In the genomic region with DNA sequence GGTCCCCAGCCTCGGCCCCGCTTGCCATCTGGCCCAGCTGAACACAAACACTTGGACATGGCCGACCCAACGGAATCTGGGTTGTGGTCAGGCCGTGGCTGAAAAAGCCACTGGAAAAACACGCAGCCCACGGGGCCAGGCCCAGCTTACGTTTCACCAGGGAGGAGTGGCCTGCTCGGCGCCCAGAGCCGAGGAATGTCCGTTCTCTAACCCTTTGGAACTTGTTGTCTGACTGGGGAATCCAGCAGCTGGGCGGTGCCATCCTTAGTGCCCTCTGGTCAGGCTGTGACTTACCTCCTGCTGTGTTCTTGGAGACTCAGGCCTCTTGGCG, we compare ENCODE assay signal across 19 cellular contexts. TPM values are rescaled to one million over a fixed set of nuclear protein-coding genes. Genes with fewer than 3 reads are reported as not detected.
A peak's percentile ranks its signal among the peaks of the same experiment; 100 is the strongest.
DNase-seq lines count a peak whose midpoint lies in the region; FAIRE-seq and TF ChIP-seq lines count a peak whose summit lies in the region.
"Had no signal": no experiment of that assay in that cellular context is flagged by ENCODE, and none has a peak within 500 bp of the region (broad histone marks: within the 10 kb centered on the region; RNA-seq: fewer than 3 reads in every experiment).

No MANE protein-coding gene starts in this region.

- no peak overlapping the region for H2BK20ac ChIP-seq in H1 (ENCODE audit: low read length)

- H3K4ac ChIP-seq in H1 (replicated peaks; ENCODE audit: insufficient read length, low read depth, low read length), result no peak overlapping the region
- H3K4ac ChIP-seq in neuronal stem cell (ENCODE audit: low read length), result no peak overlapping the region

- H3K36me3 ChIP-seq in H1 (ENCODE audit: control insufficient read depth in 2 of 4, insufficient read depth in 4 of 4, low read length in 3 of 4), result no peaks in the 10 kb centered on the region
- H3K36me3 ChIP-seq in neuronal stem cell (replicated peaks in 1 of 2; ENCODE audit: control insufficient read depth in 2 of 2, insufficient read depth in 2 of 2, low read length in 2 of 2), result no peaks in the 10 kb centered on the region

- FAIRE-seq in H1 (lab: Jason Lieb, UNC), result no peak
- FAIRE-seq: G401.6, GM12891, K562 had no signal

- no peak for TF ChIP-seq RAD21 in H1 (IDR thresholded peaks at IDR 0.05 in 1 of 2, conservative IDR thresholded peaks at IDR 0.05 in 1 of 2; ENCODE audit: low read depth in 2 of 2, low read length in 2 of 2)

- no peak overlapping the region for H3K4me2 ChIP-seq in H1 (ENCODE audit: insufficient read depth in 1 of 2, low read depth in 2 of 2, low read length in 2 of 2)
- H3K4me2 ChIP-seq in neuronal stem cell (ENCODE audit: insufficient read depth, low read length, poor library complexity, severe bottlenecking), result no peak overlapping the region
- H3K4me2 ChIP-seq: PC-9 had no signal

- no peak overlapping the region for H3K27ac ChIP-seq in H1 (ENCODE audit: low read depth, low read length)
- H3K27ac ChIP-seq in neuronal stem cell (replicated peaks; ENCODE audit: low read length), result peak overlapping the region; percentile 38
- H3K27ac ChIP-seq: 22Rv1, HL-60, PC-9, SK-N-MC had no signal

- TF ChIP-seq EP300 in H1 (IDR thresholded peaks at IDR 0.05; ENCODE audit: borderline replicate concordance in 1 of 2, low read depth in 2 of 2, low read length in 2 of 2), result no peak

- DNase-seq in A172 (ENCODE audit: low spot score), result peak; percentile 39
- DNase-seq in M059J (ENCODE audit: low read depth), result peak; percentile 45
- DNase-seq in H1 (ENCODE audit: low read depth in 1 of 2, low spot score in 2 of 2), result no peak
- DNase-seq in neuronal stem cell (ENCODE audit: low spot score), result no peak
- no peak for DNase-seq in head of caudate nucleus
- DNase-seq in activated T-helper 2 cell treated with anti-CD3 and anti-CD28 coated beads, Interferon-gamma antibody, Interleukin-2, Interleukin-4, amounts not matched to agents 10 μg/mL and 5 μg/mL and 100 μg/mL, durations not matched to agents 14 hours and 24 hours and 36 hours (ENCODE audit: low spot score), result no peak
- DNase-seq in DMS79 (lab: John Stamatoyannopoulos, UW), result no peak
- DNase-seq in H4 (ENCODE audit: low spot score), result no peak
- DNase-seq: CD4-positive, CD25-positive, alpha-beta regulatory T cell; NCI-H1092; NCI-H1694 treated with DMSO at 0.1 percent for 48 hours; NCI-H446 had no signal

- H2AK5ac ChIP-seq in H1 (ENCODE audit: low read depth, low read length), result no peak overlapping the region
- no peak overlapping the region for H2AK5ac ChIP-seq in neuronal stem cell (ENCODE audit: low read depth, low read length)

- no peaks in the 10 kb centered on the region for H3K23me2 ChIP-seq in H1 (ENCODE audit: low read depth, low read length)

- H2AFZ ChIP-seq in H1 (ENCODE audit: low read length) (no peak overlapping the region), neuronal stem cell (ENCODE audit: low read length) (peak overlapping the region; percentile 79)
- H2AFZ ChIP-seq: PC-9 had no signal

- H3K9me3 Mint-ChIP-seq in activated T-helper 2 cell treated with anti-CD3 and anti-CD28 coated beads, Interferon-gamma antibody, Interleukin-2, Interleukin-4, amounts not matched to agents 10 μg/mL and 5 μg/mL and 100 μg/mL, durations not matched to agents 14 hours and 24 hours and 36 hours, result no peaks in the 10 kb centered on the region
- H3K9me3 Mint-ChIP-seq: CD4-positive, CD25-positive, alpha-beta regulatory T cell had no signal

- CTCF ChIA-PET in H1 (lab: Charles Lee; ENCODE audit: partially characterized antibody), result interaction anchor here (0.6 to 15.7 kb wide), 14 partner anchors 8 to 145 kb away, joined by 3 to 223 read pairs (median 14); partner anchors contain the start of genes CILP2, GMIP and YJEFN3

- no peak for TF ChIP-seq POLR2A in H1 (IDR thresholded peaks at IDR 0.05; ENCODE audit: control extremely low read depth in 1 of 2, low read depth in 2 of 2, low read length in 2 of 2)

- no peak overlapping the region for H3K27ac Mint-ChIP-seq in activated T-helper 2 cell treated with anti-CD3 and anti-CD28 coated beads, Interferon-gamma antibody, Interleukin-2, Interleukin-4, amounts not matched to agents 10 μg/mL and 5 μg/mL and 100 μg/mL, durations not matched to agents 14 hours and 24 hours and 36 hours

- H3K4me3 ChIP-seq in H1 (ENCODE audit: extremely low read depth in 1 of 4, insufficient read depth in 2 of 4, low read depth in 3 of 4, low read length in 4 of 4) (no peak overlapping the region), neuronal stem cell (ENCODE audit: low read length in 2 of 2) (no peak overlapping the region)
- H3K4me3 ChIP-seq: K562, PC-9, SK-N-MC had no signal

- POLR2A ChIA-PET in H1 (lab: Charles Lee; ENCODE audit: partially characterized antibody), result interaction anchor here (1.0 to 2.2 kb wide), 8 partner anchors 9 to 181 kb away, joined by 3 to 11 read pairs (median 4); partner anchors contain the start of genes YJEFN3 and ZNF14

- H3K18ac ChIP-seq in H1 (ENCODE audit: extremely low read depth, low read length) (no peak overlapping the region), neuronal stem cell (ENCODE audit: low read length) (peak overlapping the region; percentile 79)

- H4K5ac ChIP-seq in H1 (ENCODE audit: insufficient read length, low read depth, low read length), result no peak overlapping the region

- H2BK5ac ChIP-seq in H1 (ENCODE audit: low read depth, low read length) (no peak overlapping the region), neuronal stem cell (ENCODE audit: low read length) (peak overlapping the region; percentile 29)

- H4K8ac ChIP-seq in H1 (ENCODE audit: extremely low read depth, insufficient read depth, low read length), result peak overlapping the region; percentile 43
- no peak overlapping the region for H4K8ac ChIP-seq in neuronal stem cell (ENCODE audit: low read depth, low read length)

- 86% methylated on average over 14 of the region's 14 CpGs; no CpG with 5 or more reads in 1 of the 2 experiments for WGBS in H1 (ENCODE audit: extremely low coverage in 1 of 2, insufficient coverage in 1 of 2, insufficient read length in 1 of 2, insufficient replicate concordance in 2 of 2, low coverage in 1 of 2, low lambda C conversion rate in 2 of 2, missing lambda C conversion rate in 1 of 2), 2 experiments
- no CpG with 5 or more reads among the region's 14 CpGs for WGBS in neuronal stem cell (ENCODE audit: extremely low coverage in 2 of 2, insufficient read length in 2 of 2, insufficient replicate concordance in 1 of 2), 2 donors

- no peak overlapping the region for H2BK15ac ChIP-seq in H1 (ENCODE audit: low read length)
- peak overlapping the region; percentile 10 for H2BK15ac ChIP-seq in neuronal stem cell (ENCODE audit: low read length)

- no peaks in the 10 kb centered on the region for H3K9me3 ChIP-seq in H1 (ENCODE audit: insufficient read depth in 2 of 2, low read depth in 1 of 2, low read length in 1 of 2)
- no peaks in the 10 kb centered on the region for H3K9me3 ChIP-seq in neuronal stem cell (replicated peaks in 1 of 2; ENCODE audit: control insufficient read depth in 2 of 2, insufficient read depth in 1 of 2, low read depth in 1 of 2, low read length in 2 of 2)

- H2BK12ac ChIP-seq in H1 (ENCODE audit: low read depth, low read length) (no peak overlapping the region), neuronal stem cell (ENCODE audit: low read length) (no peak overlapping the region)

- H4K20me1 ChIP-seq in H1 (replicated peaks in 1 of 2; ENCODE audit: control insufficient read depth in 1 of 2, insufficient read depth in 2 of 2, low read length in 2 of 2), result no peaks in the 10 kb centered on the region

- no peak overlapping the region for H3K56ac ChIP-seq in H1 (replicated peaks; ENCODE audit: insufficient read length, low read depth, low read length)

- intact Hi-C loops in head of caudate nucleus (cut with DNase I), result no loop called here
- intact Hi-C loops in activated T-helper 2 cell treated with anti-CD3 and anti-CD28 coated beads, Interferon-gamma antibody, Interleukin-2, Interleukin-4, amounts not matched to agents 10 μg/mL and 5 μg/mL and 100 μg/mL, durations not matched to agents 14 hours and 24 hours and 36 hours (cut with micrococcal nuclease), result no loop called here

- no peak overlapping the region for H3K14ac ChIP-seq in H1 (ENCODE audit: insufficient read length)
- no peak overlapping the region for H3K14ac ChIP-seq in neuronal stem cell (ENCODE audit: low read length)

- no peaks in the 10 kb centered on the region; a peak in 3 of 7 replicates for H3K4me1 ChIP-seq in H1 (replicated peaks in 1 of 4; ENCODE audit: control insufficient read depth in 3 of 4, insufficient read depth in 4 of 4, low read length in 3 of 4)
- H3K4me1 ChIP-seq in neuronal stem cell (ENCODE audit: control insufficient read depth in 2 of 2, insufficient read depth in 1 of 2, low read depth in 1 of 2, low read length in 2 of 2), result peaks cover 0 to 2% of the 10 kb centered on the region in 2 donors

- H2BK120ac ChIP-seq in H1 (replicated peaks; ENCODE audit: low read depth, low read length), result no peak overlapping the region
- peak overlapping the region; percentile 49 for H2BK120ac ChIP-seq in neuronal stem cell (ENCODE audit: low read depth, low read length)

- 0 out of 2 replicates have a peak, but pooled peaks cover 2% of the 10 kb centered on the region for H3K79me1 ChIP-seq in H1 (ENCODE audit: low read depth, low read length)
- H3K79me1 ChIP-seq in neuronal stem cell (ENCODE audit: low read depth, low read length), result no peaks in the 10 kb centered on the region

- no peaks in the 10 kb centered on the region for H3K36me3 Mint-ChIP-seq in activated T-helper 2 cell treated with anti-CD3 and anti-CD28 coated beads, Interferon-gamma antibody, Interleukin-2, Interleukin-4, amounts not matched to agents 10 μg/mL and 5 μg/mL and 100 μg/mL, durations not matched to agents 14 hours and 24 hours and 36 hours (ENCODE audit: low read depth)
- H3K36me3 Mint-ChIP-seq: CD4-positive, CD25-positive, alpha-beta regulatory T cell had no signal

- H3K27me3 ChIP-seq in H1 (replicated peaks in 1 of 4; ENCODE audit: control insufficient read depth in 3 of 4, extremely low read depth in 1 of 4, insufficient read depth in 3 of 4, low read length in 3 of 4), result no peaks in the 10 kb centered on the region; a peak in 1 of 7 replicates
- no peaks in the 10 kb centered on the region for H3K27me3 ChIP-seq in neuronal stem cell (ENCODE audit: control insufficient read depth in 3 of 3, insufficient read depth in 3 of 3, low read depth in 1 of 3, low read length in 3 of 3)

- H3K9ac ChIP-seq in H1 (replicated peaks in 1 of 4; ENCODE audit: extremely low read depth in 1 of 4, low read depth in 3 of 4, low read length in 3 of 4) (no peak overlapping the region), neuronal stem cell (ENCODE audit: low read depth, low read length, poor library complexity) (peak overlapping the region; percentile 14)

- H3K4me3 Mint-ChIP-seq in activated T-helper 2 cell treated with anti-CD3 and anti-CD28 coated beads, Interferon-gamma antibody, Interleukin-2, Interleukin-4, amounts not matched to agents 10 μg/mL and 5 μg/mL and 100 μg/mL, durations not matched to agents 14 hours and 24 hours and 36 hours (ENCODE audit: low read depth), result no peak overlapping the region
- H3K4me3 Mint-ChIP-seq: CD4-positive, CD25-positive, alpha-beta regulatory T cell had no signal

- H3K79me2 ChIP-seq in H1 (ENCODE audit: control insufficient read depth in 1 of 2, insufficient read depth in 2 of 2, low read length in 2 of 2), result no peaks in the 10 kb centered on the region

- H3K23ac ChIP-seq in H1 (ENCODE audit: insufficient read length), result no peak overlapping the region
- no peak overlapping the region for H3K23ac ChIP-seq in neuronal stem cell (ENCODE audit: low read depth, low read length, poor library complexity)

- H4K91ac ChIP-seq in H1 (replicated peaks; ENCODE audit: insufficient read length, low read length) (no peak overlapping the region), neuronal stem cell (ENCODE audit: low read depth, low read length, poor library complexity) (no peak overlapping the region)

- TF ChIP-seq CTCF in H1 (IDR thresholded peaks at IDR 0.05; ENCODE audit: control extremely low read depth in 1 of 3, insufficient read depth in 1 of 3, low read depth in 1 of 3, low read length in 3 of 3), result no peak

- peaks cover 2% of the 10 kb centered on the region for H3K4me1 Mint-ChIP-seq in activated T-helper 2 cell treated with anti-CD3 and anti-CD28 coated beads, Interferon-gamma antibody, Interleukin-2, Interleukin-4, amounts not matched to agents 10 μg/mL and 5 μg/mL and 100 μg/mL, durations not matched to agents 14 hours and 24 hours and 36 hours (ENCODE audit: low read depth)

- peaks cover 3% of the 10 kb centered on the region for H3K27me3 Mint-ChIP-seq in activated T-helper 2 cell treated with anti-CD3 and anti-CD28 coated beads, Interferon-gamma antibody, Interleukin-2, Interleukin-4, amounts not matched to agents 10 μg/mL and 5 μg/mL and 100 μg/mL, durations not matched to agents 14 hours and 24 hours and 36 hours (ENCODE audit: low read depth)
- H3K27me3 Mint-ChIP-seq: CD4-positive, CD25-positive, alpha-beta regulatory T cell had no signal

RNA-seq across cellular contexts. Expression of gene CILP2, which starts 13.8 kb away (rescaled TPM):
- 0.02 and 0.05 TPM in 2 replicates for total RNA-seq in A172 (2014; rRNA removed; shearing (Covaris generic))
- 0.22 and 0.99 TPM in 2 replicates for total RNA-seq in M059J (2014; rRNA removed; shearing (Covaris generic))
- 5.8 and 5.9 TPM in 2 replicates for total RNA-seq in H1 (2021; fragmentation: NEBNext Ultra II Directional; extraction: Animal tissue kit (Norgen Biotek cat#: 25700))
- polyA plus RNA-seq in H1 (2011; rRNA removed), result 4.4 and 8.2 TPM in 2 replicates
- 4.4 TPM for polyA plus RNA-seq in H1 (2011; cell fraction: cytosol; rRNA removed)
- polyA plus RNA-seq in H1 (2011; cell fraction: nucleus; rRNA removed), result 11.5 TPM
- polyA plus RNA-seq in H1 (2012, experiment 1 of 2), result 2.7 to 4.9 TPM (median 4.1 TPM) in 4 replicates
- polyA plus RNA-seq in H1 (2012, experiment 2 of 2), result 5.0 TPM
- 14.1 TPM for polyA plus RNA-seq in H1 (2013, experiment 1 of 2)
- polyA plus RNA-seq in H1 (2013, experiment 2 of 2), result 10.8 TPM
- 1.6 and 1.9 TPM in 2 replicates for polyA minus RNA-seq in H1 (2011; rRNA and poly(A)+ RNA removed)
- 4.0 TPM for polyA minus RNA-seq in H1 (2011; cell fraction: cytosol; rRNA and poly(A)+ RNA removed)
- polyA minus RNA-seq in H1 (2011; cell fraction: nucleus; rRNA and poly(A)+ RNA removed), result 4.1 TPM
- polyA plus RNA-seq in neuronal stem cell (2013, experiment 1 of 2), result 2.0 TPM
- polyA plus RNA-seq in neuronal stem cell (2013, experiment 2 of 2), result 2.1 TPM
- total RNA-seq in activated T-helper 2 cell treated with anti-CD3 and anti-CD28 coated beads, Interferon-gamma antibody, Interleukin-2, Interleukin-4, amounts not matched to agents 10 μg/mL and 5 μg/mL and 100 μg/mL, durations not matched to agents 14 hours and 24 hours and 36 hours, result 0.14 and 0.21 TPM in 2 replicates
- 0.08 and 0.23 TPM in 2 replicates for total RNA-seq in H4 (2014; rRNA removed; shearing (Covaris generic))

RNA-seq across cellular contexts. Expression of gene YJEFN3, which starts 23.1 kb away (rescaled TPM):
- 0.62 and 1.1 TPM in 2 replicates for total RNA-seq in A172 (2014; rRNA removed; shearing (Covaris generic))
- 0.12 TPM in 1 of 2 replicates, not detected in the other for total RNA-seq in M059J (2014; rRNA removed; shearing (Covaris generic))
- 5.0 and 5.7 TPM in 2 replicates for total RNA-seq in H1 (2021; fragmentation: NEBNext Ultra II Directional; extraction: Animal tissue kit (Norgen Biotek cat#: 25700))
- 9.4 and 17.2 TPM in 2 replicates for polyA plus RNA-seq in H1 (2011; rRNA removed)
- polyA plus RNA-seq in H1 (2011; cell fraction: cytosol; rRNA removed), result 11.9 TPM
- polyA plus RNA-seq in H1 (2011; cell fraction: nucleus; rRNA removed), result 42.5 TPM
- polyA plus RNA-seq in H1 (2012, experiment 1 of 2), result 9.3 to 12.5 TPM (median 12.0 TPM) in 4 replicates
- 5.3 TPM for polyA plus RNA-seq in H1 (2012, experiment 2 of 2)
- 5.6 TPM for polyA plus RNA-seq in H1 (2013, experiment 1 of 2)
- 5.0 TPM for polyA plus RNA-seq in H1 (2013, experiment 2 of 2)
- polyA minus RNA-seq in H1 (2011; rRNA and poly(A)+ RNA removed), result 0.71 and 1.0 TPM in 2 replicates
- 1.5 TPM for polyA minus RNA-seq in H1 (2011; cell fraction: cytosol; rRNA and poly(A)+ RNA removed)
- polyA minus RNA-seq in H1 (2011; cell fraction: nucleus; rRNA and poly(A)+ RNA removed), result 3.4 TPM
- 10.9 TPM for polyA plus RNA-seq in neuronal stem cell (2013, experiment 1 of 2)
- polyA plus RNA-seq in neuronal stem cell (2013, experiment 2 of 2), result 9.9 TPM
- total RNA-seq in activated T-helper 2 cell treated with anti-CD3 and anti-CD28 coated beads, Interferon-gamma antibody, Interleukin-2, Interleukin-4, amounts not matched to agents 10 μg/mL and 5 μg/mL and 100 μg/mL, durations not matched to agents 14 hours and 24 hours and 36 hours, result 9.0 and 9.7 TPM in 2 replicates
- 0.10 TPM in 1 of 2 replicates, not detected in the other for total RNA-seq in H4 (2014; rRNA removed; shearing (Covaris generic))
- polyA plus RNA-seq: CD4-positive, CD25-positive, alpha-beta regulatory T cell had no signal

RNA-seq across cellular contexts. Expression of gene NDUFA13, which starts 35.8 kb away (rescaled TPM):
- total RNA-seq in A172 (2014; rRNA removed; shearing (Covaris generic)), result 43.2 and 101 TPM in 2 replicates
- 84.9 and 205 TPM in 2 replicates for total RNA-seq in M059J (2014; rRNA removed; shearing (Covaris generic))
- total RNA-seq in H1 (2021; fragmentation: NEBNext Ultra II Directional; extraction: Animal tissue kit (Norgen Biotek cat#: 25700)), result 413 and 425 TPM in 2 replicates
- polyA plus RNA-seq in H1 (2011; rRNA removed), result 1,105 and 1,309 TPM in 2 replicates
- 1,197 TPM for polyA plus RNA-seq in H1 (2011; cell fraction: cytosol; rRNA removed)
- 627 TPM for polyA plus RNA-seq in H1 (2011; cell fraction: nucleus; rRNA removed)
- 415 to 713 TPM (median 615 TPM) in 4 replicates for polyA plus RNA-seq in H1 (2012, experiment 1 of 2)
- polyA plus RNA-seq in H1 (2012, experiment 2 of 2), result 1,304 TPM
- polyA plus RNA-seq in H1 (2013, experiment 1 of 2), result 247 TPM
- polyA plus RNA-seq in H1 (2013, experiment 2 of 2), result 247 TPM
- polyA minus RNA-seq in H1 (2011; rRNA and poly(A)+ RNA removed), result 97.5 and 101 TPM in 2 replicates
- 111 TPM for polyA minus RNA-seq in H1 (2011; cell fraction: cytosol; rRNA and poly(A)+ RNA removed)
- polyA minus RNA-seq in H1 (2011; cell fraction: nucleus; rRNA and poly(A)+ RNA removed), result 98.8 TPM
- polyA plus RNA-seq in neuronal stem cell (2013, experiment 1 of 2), result 218 TPM
- polyA plus RNA-seq in neuronal stem cell (2013, experiment 2 of 2), result 213 TPM
- 381 and 393 TPM in 2 replicates for total RNA-seq in activated T-helper 2 cell treated with anti-CD3 and anti-CD28 coated beads, Interferon-gamma antibody, Interleukin-2, Interleukin-4, amounts not matched to agents 10 μg/mL and 5 μg/mL and 100 μg/mL, durations not matched to agents 14 hours and 24 hours and 36 hours
- 76.8 and 89.2 TPM in 2 replicates for total RNA-seq in H4 (2014; rRNA removed; shearing (Covaris generic))

RNA-seq across cellular contexts. Expression of gene TSSK6, which starts 36.5 kb away (rescaled TPM):
- total RNA-seq in A172 (2014; rRNA removed; shearing (Covaris generic)), result 0.26 and 0.88 TPM in 2 replicates
- 0.07 and 2.1 TPM in 2 replicates for total RNA-seq in M059J (2014; rRNA removed; shearing (Covaris generic))
- 2.9 and 3.6 TPM in 2 replicates for total RNA-seq in H1 (2021; fragmentation: NEBNext Ultra II Directional; extraction: Animal tissue kit (Norgen Biotek cat#: 25700))
- polyA plus RNA-seq in H1 (2011; rRNA removed), result 7.8 and 12.1 TPM in 2 replicates
- polyA plus RNA-seq in H1 (2011; cell fraction: cytosol; rRNA removed), result 6.9 TPM
- polyA plus RNA-seq in H1 (2011; cell fraction: nucleus; rRNA removed), result 9.3 TPM
- 2.1 to 4.3 TPM (median 3.4 TPM) in 4 replicates for polyA plus RNA-seq in H1 (2012, experiment 1 of 2)
- 3.8 TPM for polyA plus RNA-seq in H1 (2012, experiment 2 of 2)
- 1.6 TPM for polyA plus RNA-seq in H1 (2013, experiment 1 of 2)
- 1.1 TPM for polyA plus RNA-seq in H1 (2013, experiment 2 of 2)
- 1.9 and 2.4 TPM in 2 replicates for polyA minus RNA-seq in H1 (2011; rRNA and poly(A)+ RNA removed)
- 2.9 TPM for polyA minus RNA-seq in H1 (2011; cell fraction: cytosol; rRNA and poly(A)+ RNA removed)
- polyA minus RNA-seq in H1 (2011; cell fraction: nucleus; rRNA and poly(A)+ RNA removed), result 8.6 TPM
- 2.3 TPM for polyA plus RNA-seq in neuronal stem cell (2013, experiment 1 of 2)
- 2.2 TPM for polyA plus RNA-seq in neuronal stem cell (2013, experiment 2 of 2)
- total RNA-seq in activated T-helper 2 cell treated with anti-CD3 and anti-CD28 coated beads, Interferon-gamma antibody, Interleukin-2, Interleukin-4, amounts not matched to agents 10 μg/mL and 5 μg/mL and 100 μg/mL, durations not matched to agents 14 hours and 24 hours and 36 hours, result 2.6 and 2.9 TPM in 2 replicates
- 0.54 and 1.3 TPM in 2 replicates for total RNA-seq in H4 (2014; rRNA removed; shearing (Covaris generic))

Comparison
In these comparisons a context has a peak if more than half of its experiments do, and no peak if none do; other contexts are left out.
1. DNase-seq: peak in A172 (single experiment) and M059J (single experiment); none in H1 (0 of 2), neuronal stem cell (single experiment), head of caudate nucleus (0 of 42), activated T-helper 2 cell treated with anti-CD3 and anti-CD28 coated beads, Interferon-gamma antibody, Interleukin-2, Interleukin-4, amounts not matched to agents 10 μg/mL and 5 μg/mL and 100 μg/mL, durations not matched to agents 14 hours and 24 hours and 36 hours (single experiment), DMS79 (single experiment) and H4 (single experiment).